ENCODE assay signal across 15 cellular contexts in genomic region chr12:97616936-97617335, GRCh38.
DNase-seq lines count a peak whose midpoint lies in the region; ATAC-seq and TF ChIP-seq lines count a peak whose summit lies in the region.
"Had no signal": no experiment of that assay in that cellular context is flagged by ENCODE, and none has a peak within 500 bp of the region (broad histone marks: within the 10 kb centered on the region; RNA-seq: fewer than 3 reads in every experiment).

No MANE protein-coding gene starts in this region.

- H3K36me3 ChIP-seq in mammary epithelial cell (ENCODE audit: insufficient read depth, low read length) (no peaks in the 10 kb centered on the region), neural progenitor cell (no peaks in the 10 kb centered on the region)
- H3K36me3 ChIP-seq: BLaER1, SJSA1 had no signal

- H2AFZ ChIP-seq in mammary epithelial cell (ENCODE audit: low read depth, low read length) (peak overlapping the region; percentile 47), neural progenitor cell (replicated peaks) (peak overlapping the region; percentile 3)

- DNase-seq in mammary epithelial cell (no peak), MCF 10A (ENCODE audit: unreplicated experiment) (no peak), globus pallidus (ENCODE audit: low spot score) (peak; percentile 79), neural progenitor cell (ENCODE audit: low spot score) (no peak), NCI-H1105 treated with DMSO at 0.1 percent for 48 hours (lab: John Stamatoyannopoulos, UW) (no peak), Kasumi-1 (lab: John Stamatoyannopoulos, UW) (no peak)
- DNase-seq in stimulated activated CD4-positive, alpha-beta T cell treated with anti-CD3 and anti-CD28 coated beads, Interleukin-4, amount 100 ng/mL, for 1 hour: no peak
- DNase-seq: CD8-positive, alpha-beta memory T cell; GOT3; KBM-7; NCI-H1105; NCI-H187 had no signal

- no peak for ATAC-seq in HG03159 (IDR thresholded peaks at IDR 0.05; ENCODE audit: unreplicated experiment)

- CTCF ChIA-PET in mammary epithelial cell (lab: Charles Lee; ENCODE audit: low non-redundant PET): no interaction called here
- CTCF ChIA-PET in MCF 10A (lab: Yijun Ruan, JAX): interaction anchor here (0.6 to 0.7 kb wide), 2 partner anchors 64 to 285 kb away, joined by 3 to 5 read pairs; no protein-coding TSS in a partner anchor

- H3K27me3 Mint-ChIP-seq in MCF 10A (ENCODE audit: insufficient read depth, unreplicated experiment) (no peaks in the 10 kb centered on the region), neural progenitor cell (ENCODE audit: insufficient read depth, low read depth) (no peaks in the 10 kb centered on the region)
- H3K27me3 Mint-ChIP-seq: CD8-positive, alpha-beta memory T cell had no signal

- POLR2A ChIA-PET in MCF 10A (lab: Yijun Ruan, JAX): no interaction called here

- no peaks in the 10 kb centered on the region for H4K20me1 ChIP-seq in mammary epithelial cell (ENCODE audit: insufficient read depth, low read length)
- H4K20me1 ChIP-seq in neural progenitor cell (ENCODE audit: low read depth): no peaks in the 10 kb centered on the region
- H4K20me1 ChIP-seq: BLaER1 had no signal

- TF ChIP-seq CTCF in mammary epithelial cell (conservative IDR thresholded peaks at IDR 0.05 in 1 of 2, IDR thresholded peaks at IDR 0.05 in 1 of 2; ENCODE audit: extremely low read depth in 1 of 2, insufficient read depth in 1 of 2, low read depth in 1 of 2, low read length in 2 of 2) (no peak), MCF 10A (IDR thresholded peaks at IDR 0.05; ENCODE audit: unreplicated experiment) (no peak), neural progenitor cell (IDR thresholded peaks at IDR 0.05) (no peak)

- H3K4me3 ChIP-seq in mammary epithelial cell (replicated peaks in 1 of 3; ENCODE audit: insufficient read depth in 1 of 3, low read depth in 2 of 3, low read length in 3 of 3): no peak overlapping the region
- H3K4me3 ChIP-seq in neural progenitor cell: no peak overlapping the region
- H3K4me3 ChIP-seq: BLaER1, SJSA1 had no signal

- 21% methylated on average over 3 of the region's 4 CpGs for WGBS in mammary epithelial cell (ENCODE audit: low coverage, missing lambda C conversion rate)

- H3K27me3 ChIP-seq in mammary epithelial cell (ENCODE audit: insufficient read depth, low read length) (no peaks in the 10 kb centered on the region), neural progenitor cell (no peaks in the 10 kb centered on the region)
- H3K27me3 ChIP-seq: BLaER1, SJSA1 had no signal

- H3K27ac ChIP-seq in mammary epithelial cell (ENCODE audit: insufficient read depth, low read depth, low read length) (no peak overlapping the region), neural progenitor cell (no peak overlapping the region)
- H3K27ac ChIP-seq: BLaER1, SJSA1 had no signal

- H3K9me3 ChIP-seq in mammary epithelial cell (replicated peaks; ENCODE audit: insufficient read depth, low read length): no peaks in the 10 kb centered on the region
- H3K9me3 ChIP-seq in neural progenitor cell (ENCODE audit: low read depth): no peaks in the 10 kb centered on the region
- H3K9me3 ChIP-seq: BLaER1, SJSA1 had no signal

- H3K4me3 Mint-ChIP-seq in MCF 10A (ENCODE audit: unreplicated experiment) (no peak overlapping the region), neural progenitor cell (no peak overlapping the region)
- H3K4me3 Mint-ChIP-seq: CD8-positive, alpha-beta memory T cell had no signal

- H3K9ac ChIP-seq in mammary epithelial cell (ENCODE audit: insufficient read depth, low read length) (no peak overlapping the region), neural progenitor cell (no peak overlapping the region)
- H3K9ac ChIP-seq: BLaER1 had no signal

- H3K36me3 Mint-ChIP-seq in MCF 10A (ENCODE audit: insufficient read depth, unreplicated experiment) (no peaks in the 10 kb centered on the region), neural progenitor cell (peaks cover 2% of the 10 kb centered on the region)
- H3K36me3 Mint-ChIP-seq: CD8-positive, alpha-beta memory T cell had no signal

- H3K4me2 ChIP-seq in mammary epithelial cell (ENCODE audit: insufficient read depth, low read depth, low read length) (no peak overlapping the region), neural progenitor cell (no peak overlapping the region)
- H3K4me2 ChIP-seq: BLaER1 had no signal

- H3K27ac Mint-ChIP-seq in MCF 10A (ENCODE audit: low read depth, unreplicated experiment) (no peak overlapping the region), neural progenitor cell (no peak overlapping the region)
- H3K27ac Mint-ChIP-seq: CD8-positive, alpha-beta memory T cell had no signal

- BruUV-seq in mammary epithelial cell (replicated peaks; lab: Mats Ljungman, UMichigan) (no TSS peak), MCF 10A (replicated peaks; lab: Mats Ljungman, UMichigan) (no TSS peak)

- peaks cover 5% of the 10 kb centered on the region for H3F3A ChIP-seq in neural progenitor cell (ENCODE audit: low read depth)

- H3K4me1 ChIP-seq in mammary epithelial cell (ENCODE audit: insufficient read depth, low read length) (no peaks in the 10 kb centered on the region), neural progenitor cell (peaks cover 13% of the 10 kb centered on the region)
- H3K4me1 ChIP-seq: BLaER1, SJSA1 had no signal

- dilution Hi-C loops in mammary epithelial cell (cut with HindIII; ENCODE audit: low sequenced_read_pairs): no loop called here

- intact Hi-C loops in mammary epithelial cell (cut with micrococcal nuclease): no loop called here
- intact Hi-C loops in MCF 10A (cut with micrococcal nuclease): no loop called here

- H3K9me3 Mint-ChIP-seq in MCF 10A (ENCODE audit: unreplicated experiment) (no peaks in the 10 kb centered on the region), neural progenitor cell (peaks cover 2% of the 10 kb centered on the region)

- no peaks in the 10 kb centered on the region for H3K79me2 ChIP-seq in mammary epithelial cell (ENCODE audit: insufficient read depth, low read length)
- H3K79me2 ChIP-seq in neural progenitor cell (ENCODE audit: low read depth): no peaks in the 10 kb centered on the region

- H3K4me1 Mint-ChIP-seq in MCF 10A (ENCODE audit: insufficient read depth, unreplicated experiment) (peaks cover 15% of the 10 kb centered on the region), neural progenitor cell (no peaks in the 10 kb centered on the region)
- H3K4me1 Mint-ChIP-seq: CD8-positive, alpha-beta memory T cell had no signal

- in situ Hi-C loops in mammary epithelial cell (cut with MboI; ENCODE audit: low sequenced_read_pairs in 2 of 2): no loop called here
